In genomic region chr7:158778476-158778875, GRCh38 we compare ENCODE assay signal across 17 cellular contexts. TPM values are rescaled to one million over a fixed set of nuclear protein-coding genes. Genes with fewer than 3 reads are reported as not detected.
DNase-seq lines count a peak whose midpoint lies in the region; ATAC-seq and TF ChIP-seq lines count a peak whose summit lies in the region.
"Had no signal": no experiment of that assay in that cellular context is flagged by ENCODE, and none has a peak within 500 bp of the region (broad histone marks: within the 10 kb centered on the region; RNA-seq: fewer than 3 reads in every experiment).

No MANE protein-coding gene starts in this region.

- no peak overlapping the region for H3K9ac ChIP-seq in adipocyte (ENCODE audit: low read length)
- peak overlapping the region; percentile 3 for H3K9ac ChIP-seq in mesenchymal stem cell (ENCODE audit: low read length)

- H3K4me3 Mint-ChIP-seq in CD4-positive, alpha-beta T cell, result peak overlapping the region; percentile 71
- H3K4me3 Mint-ChIP-seq: H9, WTC11 had no signal

- POLR2A ChIA-PET in CD4-positive, alpha-beta T cell (lab: Charles Lee), result interaction anchor here (0.8 to 2.4 kb wide), 10 partner anchors 22 to 74 kb away, joined by 3 to 25 read pairs (median 5); partner anchors contain the start of genes ESYT2 and NCAPG2
- POLR2A ChIA-PET in PC-9 (lab: Charles Lee; ENCODE audit: unreplicated experiment), result no interaction called here

- no peak overlapping the region for H3K27ac Mint-ChIP-seq in CD4-positive, alpha-beta T cell
- H3K27ac Mint-ChIP-seq: H9, WTC11 had no signal

- H4K91ac ChIP-seq in mesenchymal stem cell (ENCODE audit: low read length), result no peak overlapping the region

- H3K4me3 ChIP-seq in adipocyte (ENCODE audit: low read length) (no peak overlapping the region), mesenchymal stem cell (ENCODE audit: insufficient read depth in 1 of 2, low read depth in 1 of 2, low read length in 2 of 2) (no peak overlapping the region), PC-9 (no peak overlapping the region), right lobe of liver (no peak overlapping the region)
- H3K4me3 ChIP-seq: prostate gland, uterus had no signal

- no peak overlapping the region for H3K14ac ChIP-seq in mesenchymal stem cell (ENCODE audit: low read length in 2 of 2)

- no peak overlapping the region for H2BK120ac ChIP-seq in mesenchymal stem cell (ENCODE audit: low read depth, low read length)

- H3K4me1 Mint-ChIP-seq in CD4-positive, alpha-beta T cell (ENCODE audit: low read depth), result no peaks in the 10 kb centered on the region
- H3K4me1 Mint-ChIP-seq: H9 had no signal

- H3K79me1 ChIP-seq in mesenchymal stem cell (replicated peaks; ENCODE audit: low read length, poor library complexity, severe bottlenecking), result peaks cover 22% of the 10 kb centered on the region

- no peak overlapping the region for H3K4ac ChIP-seq in mesenchymal stem cell (ENCODE audit: low read depth in 1 of 2, low read length in 2 of 2)

- H3K4me2 ChIP-seq in mesenchymal stem cell (ENCODE audit: low read length, poor library complexity, severe bottlenecking) (no peak overlapping the region), PC-9 (no peak overlapping the region)

- H3F3A ChIP-seq in PC-9 (ENCODE audit: insufficient read depth, low read depth), result peaks cover 28% of the 10 kb centered on the region

- H3K9me2 ChIP-seq in PC-9 (ENCODE audit: insufficient read depth), result no peaks in the 10 kb centered on the region

- no peak overlapping the region for H2BK15ac ChIP-seq in mesenchymal stem cell (ENCODE audit: low read depth, poor library complexity, severe bottlenecking)

- no peak overlapping the region for H2AK5ac ChIP-seq in mesenchymal stem cell (ENCODE audit: low read length, severe bottlenecking)

- peaks cover 14% of the 10 kb centered on the region for H3K79me2 ChIP-seq in PC-9 (ENCODE audit: low read depth)

- DNase-seq in AG08395 (ENCODE audit: low spot score) (peak; percentile 83), adipocyte (ENCODE audit: low read depth) (peak; percentile 18), mesenchymal stem cell (peak; percentile 70), NCI-H526 treated with DMSO at 0.1 percent for 48 hours (lab: John Stamatoyannopoulos, UW) (no peak), NCI-H1048 (lab: John Stamatoyannopoulos, UW) (no peak), PC-9 (no peak), right lobe of liver (no peak)
- DNase-seq in CD4-positive, alpha-beta T cell, result no peak
- DNase-seq: activated T-cell treated with anti-CD3 and anti-CD28 coated beads for 4 hours; Caco-2; effector memory CD4-positive, alpha-beta T cell; H9; kidney; NCI-H1436; uterus had no signal

- H3K27me3 ChIP-seq in CD4-positive, alpha-beta T cell (ENCODE audit: control insufficient read depth, insufficient read depth, low read length), result no peaks in the 10 kb centered on the region
- no peaks in the 10 kb centered on the region for H3K27me3 ChIP-seq in adipocyte (replicated peaks; ENCODE audit: control insufficient read depth, insufficient read depth, low read length)
- H3K27me3 ChIP-seq in mesenchymal stem cell (ENCODE audit: control insufficient read depth in 1 of 2, insufficient read depth in 1 of 2, low read length in 2 of 2), result no peaks in the 10 kb centered on the region
- no peaks in the 10 kb centered on the region for H3K27me3 ChIP-seq in PC-9 (ENCODE audit: insufficient read depth, low read depth)
- no peaks in the 10 kb centered on the region for H3K27me3 ChIP-seq in right lobe of liver
- H3K27me3 ChIP-seq: uterus had no signal

- H3K4me1 ChIP-seq in adipocyte (ENCODE audit: control insufficient read depth, insufficient read depth, low read length) (peaks cover 3% of the 10 kb centered on the region), mesenchymal stem cell (ENCODE audit: control insufficient read depth, insufficient read depth, low read depth, low read length) (no peaks in the 10 kb centered on the region), PC-9 (replicated peaks; ENCODE audit: insufficient read depth) (peaks cover 6% of the 10 kb centered on the region), right lobe of liver (no peaks in the 10 kb centered on the region)

- no peaks in the 10 kb centered on the region; the same call in 1 of the 2 replicates for H4K20me1 ChIP-seq in PC-9 (ENCODE audit: insufficient read depth)

- no peak overlapping the region for H2BK12ac ChIP-seq in mesenchymal stem cell (ENCODE audit: low read length in 2 of 2)

- H3K36me3 Mint-ChIP-seq in CD4-positive, alpha-beta T cell (ENCODE audit: low read depth), result peaks cover 44% of the 10 kb centered on the region

- H3K27ac ChIP-seq in CD4-positive, alpha-beta T cell (ENCODE audit: low read depth, low read length), result no peak overlapping the region
- H3K27ac ChIP-seq in mesenchymal stem cell (ENCODE audit: low read length, poor library complexity, severe bottlenecking) (no peak overlapping the region), PC-9 (no peak overlapping the region), right lobe of liver (no peak overlapping the region)

- H2AFZ ChIP-seq in mesenchymal stem cell (ENCODE audit: low read depth, low read length) (no peak overlapping the region), PC-9 (no peak overlapping the region)

- no peaks in the 10 kb centered on the region for H3K27me3 Mint-ChIP-seq in CD4-positive, alpha-beta T cell

- intact Hi-C loops in CD4-positive, alpha-beta T cell (cut with DNase I, micrococcal nuclease), result loop anchor here (2.0 to 5.0 kb wide), 2 partner anchors 38 to 76 kb away; partner anchors contain the start of gene NCAPG2 (in 1 of the 2)
- intact Hi-C loops in PC-9 (cut with micrococcal nuclease; ENCODE audit: unreplicated experiment) (no loop called here), right lobe of liver (cut with DNase I) (no loop called here)

- no peaks in the 10 kb centered on the region for H3K9me3 Mint-ChIP-seq in CD4-positive, alpha-beta T cell
- H3K9me3 Mint-ChIP-seq: H9, WTC11 had no signal

- TF ChIP-seq POLR2A in right lobe of liver (IDR thresholded peaks at IDR 0.05), result no peak

- H4K8ac ChIP-seq in mesenchymal stem cell (ENCODE audit: low read length), result no peak overlapping the region

- no peak for TF ChIP-seq CTCF in CD4-positive, alpha-beta T cell (IDR thresholded peaks at IDR 0.05)
- TF ChIP-seq CTCF in PC-9 (conservative IDR thresholded peaks at IDR 0.05) (no peak), right lobe of liver (IDR thresholded peaks at IDR 0.05) (no peak)

- CTCF ChIA-PET in CD4-positive, alpha-beta T cell (lab: Charles Lee), result interaction anchor here (1.2 kb wide), 1 partner anchor 17 kb away, joined by 3 read pairs; no protein-coding TSS in a partner anchor
- CTCF ChIA-PET in PC-9 (lab: Charles Lee), result interaction anchor here (0.6 kb wide), 1 partner anchor 103 kb away, joined by 3 read pairs; no protein-coding TSS in a partner anchor

- no peak for ATAC-seq in CD4-positive, alpha-beta T cell (ENCODE audit: poor library complexity)
- no peak for ATAC-seq in right lobe of liver
- ATAC-seq: WTC11 had no signal

- BruUV-seq in PC-9 (replicated peaks; lab: Mats Ljungman, UMichigan), result no TSS peak

- no peak overlapping the region for H2BK5ac ChIP-seq in mesenchymal stem cell (ENCODE audit: low read depth, low read length, poor library complexity, severe bottlenecking)

- H3K23ac ChIP-seq in mesenchymal stem cell (ENCODE audit: low read length in 2 of 2), result no peak overlapping the region

- 80% methylated on average over 4 of the region's 6 CpGs for WGBS in mesenchymal stem cell
- WGBS in right lobe of liver (ENCODE audit: insufficient coverage, low coverage, low lambda C conversion rate, missing lambda C conversion rate), result 92% methylated on average over 6 of the region's 6 CpGs

- H3K18ac ChIP-seq in mesenchymal stem cell (ENCODE audit: low read depth in 1 of 2, low read length in 2 of 2), result no peak overlapping the region

- H3K36me3 ChIP-seq in adipocyte (ENCODE audit: control insufficient read depth, insufficient read depth, low read length, severe bottlenecking) (peaks cover 51% of the 10 kb centered on the region), mesenchymal stem cell (ENCODE audit: control insufficient read depth in 1 of 2, insufficient read depth in 2 of 2, low read depth in 1 of 2, low read length in 2 of 2) (peaks cover 29 to 84% of the 10 kb centered on the region in 2 experiments), PC-9 (ENCODE audit: low read depth) (peaks cover 54% of the 10 kb centered on the region), right lobe of liver (peaks cover 0 to 3% (median 0%) of the 10 kb centered on the region in 4 donors)
- H3K36me3 ChIP-seq: prostate gland, uterus had no signal

- no peaks in the 10 kb centered on the region for H3K9me3 ChIP-seq in CD4-positive, alpha-beta T cell (ENCODE audit: control insufficient read depth, low read length)
- H3K9me3 ChIP-seq in adipocyte (ENCODE audit: control insufficient read depth, low read length) (no peaks in the 10 kb centered on the region), mesenchymal stem cell (ENCODE audit: control insufficient read depth, low read length) (no peaks in the 10 kb centered on the region), PC-9 (ENCODE audit: insufficient read depth, low read depth) (0 out of 2 replicates have a peak, but pooled peaks cover 6% of the 10 kb centered on the region), right lobe of liver (no peaks in the 10 kb centered on the region)
- H3K9me3 ChIP-seq: Caco-2, prostate gland, uterus had no signal

RNA-seq across cellular contexts. Expression of gene ESYT2, which starts 50.8 kb away (rescaled TPM):
- total RNA-seq in CD4-positive, alpha-beta T cell, result 100 to 1,000 TPM; 106 to 112 TPM
- polyA plus RNA-seq in mesenchymal stem cell (2013, experiment 1 of 2), result 31.0 TPM
- polyA plus RNA-seq in mesenchymal stem cell (2013, experiment 2 of 2), result 31.9 TPM
- total RNA-seq in PC-9 (2021), result 124 and 162 TPM in 2 replicates
- 10 to 100 TPM; 19.7 to 28.7 (median 24.2) TPM for total RNA-seq in right lobe of liver

Comparison
In these comparisons a context has a peak if more than half of its experiments do, and no peak if none do; other contexts are left out.
1. DNase-seq: peak in AG08395 (single experiment), adipocyte (single experiment) and mesenchymal stem cell (single experiment); none in CD4-positive, alpha-beta T cell (0 of 10), NCI-H526 treated with DMSO at 0.1 percent for 48 hours (single experiment), NCI-H1048 (single experiment), PC-9 (0 of 2) and right lobe of liver (0 of 3).
2. intact Hi-C loops: an anchor here in CD4-positive, alpha-beta T cell (2.0 to 5.0 kb wide); none called in PC-9 and right lobe of liver.